In genomic region chrX:44708470-44708869, GRCh38 we compare ENCODE assay signal across 12 cellular contexts.
"Had no signal": no experiment of that assay in that cellular context is flagged by ENCODE, and none has a peak within 500 bp of the region (broad histone marks: within the 10 kb centered on the region; RNA-seq: fewer than 3 reads in every experiment).

No MANE protein-coding gene starts in this region.

- ATAC-seq: activated naive CD4-positive, alpha-beta T cell treated with anti-CD3 and anti-CD28 coated beads, Interleukin-2, amount 50 U/mL, for 72 hours; activated T-cell treated with anti-CD3 and anti-CD28 coated beads, Interleukin-2, amount 50 U/mL, for 4 hours; left cardiac atrium; naive thymus-derived CD4-positive, alpha-beta T cell had no signal

- H3K4me1 Mint-ChIP-seq: naive thymus-derived CD4-positive, alpha-beta T cell had no signal

- H3K9me3 Mint-ChIP-seq: activated naive CD4-positive, alpha-beta T cell treated with anti-CD3 and anti-CD28 coated beads, Interleukin-2, amount 50 U/mL, for 72 hours; activated T-cell treated with anti-CD3 and anti-CD28 coated beads, Interleukin-2, amount 50 U/mL, for 4 hours had no signal

- DNase-seq: activated CD4-positive, alpha-beta T cell treated with anti-CD3 and anti-CD28 coated beads, Interleukin-2, amount 50 U/mL, for 4 hours; activated CD4-positive, CD25-positive, alpha-beta regulatory T cell treated with anti-CD3 and anti-CD28 coated beads, Interleukin-2, amount 50 U/mL, for 72 hours; activated effector memory CD4-positive, alpha-beta T cell treated with anti-CD3 and anti-CD28 coated beads, Interleukin-2, amount 50 U/mL, for 16 hours; activated T-cell treated with anti-CD3 and anti-CD28 coated beads, Interleukin-2, amount 50 U/mL, for 4 hours; dermis blood vessel endothelial cell; hippocampal formation; left cardiac atrium; naive thymus-derived CD4-positive, alpha-beta T cell; small intestine; tibial artery; uterus had no signal

- H3K27ac Mint-ChIP-seq: activated naive CD4-positive, alpha-beta T cell treated with anti-CD3 and anti-CD28 coated beads, Interleukin-2, amount 50 U/mL, for 72 hours had no signal

- H3K27me3 Mint-ChIP-seq: naive thymus-derived CD4-positive, alpha-beta T cell had no signal

- H3K4me3 Mint-ChIP-seq: activated T-cell treated with anti-CD3 and anti-CD28 coated beads, Interleukin-2, amount 50 U/mL, for 4 hours; naive thymus-derived CD4-positive, alpha-beta T cell had no signal

- H3K36me3 Mint-ChIP-seq: activated naive CD4-positive, alpha-beta T cell treated with anti-CD3 and anti-CD28 coated beads, Interleukin-2, amount 50 U/mL, for 72 hours; naive thymus-derived CD4-positive, alpha-beta T cell had no signal
